Comparison of ENCODE assay signal across 27 cellular contexts in genomic region chr9:134884492-134884891, GRCh38. TPM values are rescaled to one million over a fixed set of nuclear protein-coding genes. Genes with fewer than 3 reads are reported as not detected.
A peak's percentile ranks its signal among the peaks of the same experiment; 100 is the strongest.
DNase-seq lines count a peak whose midpoint lies in the region; ATAC-seq, FAIRE-seq and TF ChIP-seq lines count a peak whose summit lies in the region.
"Had no signal": no experiment of that assay in that cellular context is flagged by ENCODE, and none has a peak within 500 bp of the region (broad histone marks: within the 10 kb centered on the region; RNA-seq: fewer than 3 reads in every experiment).

No MANE protein-coding gene starts in this region.

- no peaks in the 10 kb centered on the region for H3K27me3 ChIP-seq in H1 (replicated peaks in 1 of 4; ENCODE audit: control insufficient read depth in 3 of 4, extremely low read depth in 1 of 4, insufficient read depth in 3 of 4, low read length in 3 of 4)
- H3K27me3 ChIP-seq: BE2C had no signal

- no peak for TF ChIP-seq RAD21 in H1 (IDR thresholded peaks at IDR 0.05 in 1 of 2, conservative IDR thresholded peaks at IDR 0.05 in 1 of 2; ENCODE audit: low read depth in 2 of 2, low read length in 2 of 2)

- H2BK12ac ChIP-seq in H1 (ENCODE audit: low read depth, low read length): no peak overlapping the region

- no peak overlapping the region for H2BK120ac ChIP-seq in H1 (replicated peaks; ENCODE audit: low read depth, low read length)

- no peak overlapping the region for H3K27ac ChIP-seq in H1 (ENCODE audit: low read depth, low read length)
- H3K27ac ChIP-seq: A549; BLaER1 treated with 17β-estradiol and CSF1 and Interleukin-3, amounts not matched to agents 10 nM and 100 nM had no signal

- H3K4me3 Mint-ChIP-seq in activated CD8-positive, alpha-beta memory T cell treated with anti-CD3 and anti-CD28 coated beads, Interleukin-2, amount 10 ng/mL, durations not matched to agents 7 days and 5 days: no peak overlapping the region
- H3K4me3 Mint-ChIP-seq in osteocyte (ENCODE audit: unreplicated experiment): no peak overlapping the region
- H3K4me3 Mint-ChIP-seq: CD14-positive monocyte; CD4-positive, alpha-beta T cell; CD8-positive, alpha-beta memory T cell; GM23338; HFFc6 had no signal

- peaks cover 2% of the 10 kb centered on the region for H3K27me3 Mint-ChIP-seq in activated CD8-positive, alpha-beta memory T cell treated with anti-CD3 and anti-CD28 coated beads, Interleukin-2, amount 10 ng/mL, durations not matched to agents 7 days and 5 days
- H3K27me3 Mint-ChIP-seq in osteocyte (ENCODE audit: unreplicated experiment): peaks cover 32% of the 10 kb centered on the region

- no peaks in the 10 kb centered on the region for H3K36me3 ChIP-seq in H1 (ENCODE audit: control insufficient read depth in 2 of 4, insufficient read depth in 4 of 4, low read length in 3 of 4)
- H3K36me3 ChIP-seq: BE2C; BLaER1 treated with 17β-estradiol and CSF1 and Interleukin-3, amounts not matched to agents 10 nM and 100 nM; HAP-1 had no signal

- H3K9me3 ChIP-seq in H1 (ENCODE audit: insufficient read depth in 2 of 2, low read depth in 1 of 2, low read length in 1 of 2): no peaks in the 10 kb centered on the region
- H3K9me3 ChIP-seq: A549; BE2C; BLaER1 treated with 17β-estradiol and CSF1 and Interleukin-3, amounts not matched to agents 10 nM and 100 nM; HAP-1 had no signal

- H3K4me1 ChIP-seq in H1 (replicated peaks in 1 of 4; ENCODE audit: control insufficient read depth in 3 of 4, insufficient read depth in 4 of 4, low read length in 3 of 4): no peaks in the 10 kb centered on the region
- H3K4me1 ChIP-seq: A549, BE2C, HAP-1 had no signal

- H4K91ac ChIP-seq in H1 (replicated peaks; ENCODE audit: insufficient read length, low read length): no peak overlapping the region

- no peak overlapping the region for H3K23ac ChIP-seq in H1 (ENCODE audit: insufficient read length)

- H3K79me1 ChIP-seq in H1 (ENCODE audit: low read depth, low read length): no peaks in the 10 kb centered on the region

- CTCF ChIA-PET in activated CD8-positive, alpha-beta memory T cell treated with anti-CD3 and anti-CD28 coated beads, Interleukin-2, amount 10 ng/mL, durations not matched to agents 7 days and 5 days (lab: Charles Lee): no interaction called here
- CTCF ChIA-PET in H1 (lab: Charles Lee; ENCODE audit: partially characterized antibody): no interaction called here

- ATAC-seq in activated CD8-positive, alpha-beta memory T cell treated with anti-CD3 and anti-CD28 coated beads, Interleukin-2, amount 10 ng/mL, durations not matched to agents 7 days and 5 days: no peak
- no peak for ATAC-seq in GM21576 (IDR thresholded peaks at IDR 0.05; ENCODE audit: unreplicated experiment)
- ATAC-seq: A549, GM12878, GM23338 had no signal

- H3K56ac ChIP-seq in H1 (replicated peaks; ENCODE audit: insufficient read length, low read depth, low read length): no peak overlapping the region

- POLR2A ChIA-PET in H1 (lab: Charles Lee; ENCODE audit: partially characterized antibody): no interaction called here

- TF ChIP-seq CTCF in H1 (IDR thresholded peaks at IDR 0.05; ENCODE audit: control extremely low read depth in 1 of 3, insufficient read depth in 1 of 3, low read depth in 1 of 3, low read length in 3 of 3): no peak
- no peak for TF ChIP-seq CTCF in osteocyte (IDR thresholded peaks at IDR 0.05)

- H3K36me3 Mint-ChIP-seq in activated CD8-positive, alpha-beta memory T cell treated with anti-CD3 and anti-CD28 coated beads, Interleukin-2, amount 10 ng/mL, durations not matched to agents 7 days and 5 days: no peaks in the 10 kb centered on the region
- H3K36me3 Mint-ChIP-seq in osteocyte (ENCODE audit: unreplicated experiment): no peaks in the 10 kb centered on the region
- H3K36me3 Mint-ChIP-seq: CD14-positive monocyte; CD8-positive, alpha-beta memory T cell had no signal

- TF ChIP-seq EP300 in H1 (IDR thresholded peaks at IDR 0.05; ENCODE audit: borderline replicate concordance in 1 of 2, low read depth in 2 of 2, low read length in 2 of 2): no peak

- no peak overlapping the region for H3K9ac ChIP-seq in H1 (replicated peaks in 1 of 4; ENCODE audit: extremely low read depth in 1 of 4, low read depth in 3 of 4, low read length in 3 of 4)
- H3K9ac ChIP-seq: BLaER1 treated with 17β-estradiol and CSF1 and Interleukin-3, amounts not matched to agents 10 nM and 100 nM had no signal

- no peak overlapping the region for H4K5ac ChIP-seq in H1 (ENCODE audit: insufficient read length, low read depth, low read length)

- no peak overlapping the region for H2BK20ac ChIP-seq in H1 (ENCODE audit: low read length)

- DNase-seq in activated CD8-positive, alpha-beta memory T cell treated with anti-CD3 and anti-CD28 coated beads, Interleukin-2, amount 10 ng/mL, durations not matched to agents 7 days and 5 days: peak; percentile 29
- no peak for DNase-seq in activated CD8-positive, alpha-beta memory T cell treated with anti-CD3 and anti-CD28 coated beads for 24 hours
- no peak for DNase-seq in H1 (ENCODE audit: low read depth in 1 of 2, low spot score in 2 of 2)
- DNase-seq in mesenteric fat pad (ENCODE audit: low spot score): peak; percentile 67
- peak; percentile 59 for DNase-seq in osteocyte (ENCODE audit: extremely low spot score, unreplicated experiment)
- DNase-seq in HTR-8/SVneo (ENCODE audit: insufficient read length, low spot score): no peak
- DNase-seq: 8988T; ACHN; AML-193; BE2C; CD4-positive, alpha-beta T cell; CD8-positive, alpha-beta memory T cell; DMS 273 treated with DMSO at 0.1 percent for 48 hours; DMS79; EL; GDM1; HFFc6 had no signal

- no peak overlapping the region for H3K18ac ChIP-seq in H1 (ENCODE audit: extremely low read depth, low read length)

- no peak overlapping the region for H3K4ac ChIP-seq in H1 (replicated peaks; ENCODE audit: insufficient read length, low read depth, low read length)

- no peaks in the 10 kb centered on the region; the same call in 1 of the 2 replicates for H3K23me2 ChIP-seq in H1 (ENCODE audit: low read depth, low read length)

- no peak overlapping the region for H2BK5ac ChIP-seq in H1 (ENCODE audit: low read depth, low read length)

- no peak overlapping the region for H2AFZ ChIP-seq in H1 (ENCODE audit: low read length)
- H2AFZ ChIP-seq: GM23338 had no signal

- no peaks in the 10 kb centered on the region for H3K9me3 Mint-ChIP-seq in activated CD8-positive, alpha-beta memory T cell treated with anti-CD3 and anti-CD28 coated beads, Interleukin-2, amount 10 ng/mL, durations not matched to agents 7 days and 5 days (ENCODE audit: low read depth)
- no peaks in the 10 kb centered on the region for H3K9me3 Mint-ChIP-seq in osteocyte (ENCODE audit: unreplicated experiment)
- H3K9me3 Mint-ChIP-seq: CD4-positive, alpha-beta T cell; CD8-positive, alpha-beta memory T cell; GM23338; HFFc6 had no signal

- H4K20me1 ChIP-seq in H1 (replicated peaks in 1 of 2; ENCODE audit: control insufficient read depth in 1 of 2, insufficient read depth in 2 of 2, low read length in 2 of 2): no peaks in the 10 kb centered on the region

- H2AK5ac ChIP-seq in H1 (ENCODE audit: low read depth, low read length): no peak overlapping the region

- WGBS in H1 (ENCODE audit: extremely low coverage in 1 of 2, insufficient coverage in 1 of 2, insufficient read length in 1 of 2, insufficient replicate concordance in 2 of 2, low coverage in 1 of 2, low lambda C conversion rate in 2 of 2, missing lambda C conversion rate in 1 of 2), 2 experiments: 94% methylated on average over 8 of the region's 8 CpGs; no CpG with 5 or more reads in 1 of the 2 experiments

- no peak overlapping the region for H3K4me3 ChIP-seq in H1 (ENCODE audit: extremely low read depth in 1 of 4, insufficient read depth in 2 of 4, low read depth in 3 of 4, low read length in 4 of 4)
- H3K4me3 ChIP-seq: A549; BLaER1 treated with 17β-estradiol and CSF1 and Interleukin-3, amounts not matched to agents 10 nM and 100 nM; GM12878; GM23338; HAP-1 had no signal

- no peak overlapping the region for H3K4me2 ChIP-seq in H1 (ENCODE audit: insufficient read depth in 1 of 2, low read depth in 2 of 2, low read length in 2 of 2)
- H3K4me2 ChIP-seq: A549; BLaER1 treated with 17β-estradiol and CSF1 and Interleukin-3, amounts not matched to agents 10 nM and 100 nM; GM23338 had no signal

- H4K8ac ChIP-seq in H1 (ENCODE audit: extremely low read depth, insufficient read depth, low read length): peak overlapping the region; percentile 39; the same call in 1 of the 2 replicates

- FAIRE-seq in H1 (lab: Jason Lieb, UNC) (no peak), HTR-8/SVneo (lab: Jason Lieb, UNC) (no peak)
- FAIRE-seq: A549, D721Med, GM12878, GM19239, H54 had no signal

- no peak overlapping the region for H3K14ac ChIP-seq in H1 (ENCODE audit: insufficient read length)

- no peak for TF ChIP-seq POLR2A in H1 (IDR thresholded peaks at IDR 0.05; ENCODE audit: control extremely low read depth in 1 of 2, low read depth in 2 of 2, low read length in 2 of 2)

- no peak overlapping the region for H3K27ac Mint-ChIP-seq in activated CD8-positive, alpha-beta memory T cell treated with anti-CD3 and anti-CD28 coated beads, Interleukin-2, amount 10 ng/mL, durations not matched to agents 7 days and 5 days
- no peak overlapping the region for H3K27ac Mint-ChIP-seq in osteocyte (ENCODE audit: unreplicated experiment)
- H3K27ac Mint-ChIP-seq: CD14-positive monocyte; CD4-positive, alpha-beta T cell; CD8-positive, alpha-beta memory T cell; GM23338; HFFc6 had no signal

- H2BK15ac ChIP-seq in H1 (ENCODE audit: low read length): no peak overlapping the region

- H3K79me2 ChIP-seq in H1 (ENCODE audit: control insufficient read depth in 1 of 2, insufficient read depth in 2 of 2, low read length in 2 of 2): no peaks in the 10 kb centered on the region

- H3K4me1 Mint-ChIP-seq in activated CD8-positive, alpha-beta memory T cell treated with anti-CD3 and anti-CD28 coated beads, Interleukin-2, amount 10 ng/mL, durations not matched to agents 7 days and 5 days: no peaks in the 10 kb centered on the region
- no peaks in the 10 kb centered on the region for H3K4me1 Mint-ChIP-seq in osteocyte (ENCODE audit: unreplicated experiment)
- H3K4me1 Mint-ChIP-seq: CD8-positive, alpha-beta memory T cell; GM23338 had no signal

RNA-seq across cellular contexts. Expression of gene FCN2, which starts 3.9 kb away (rescaled TPM):
- not detected for total RNA-seq in activated CD8-positive, alpha-beta memory T cell treated with anti-CD3 and anti-CD28 coated beads, Interleukin-2, amount 10 ng/mL, durations not matched to agents 7 days and 5 days
- not detected in 2 replicates for total RNA-seq in H1 (2021; fragmentation: NEBNext Ultra II Directional; extraction: Animal tissue kit (Norgen Biotek cat#: 25700))
- not detected in 2 replicates for polyA plus RNA-seq in H1 (2011; rRNA removed)
- polyA plus RNA-seq in H1 (2011; cell fraction: cytosol; rRNA removed): not detected
- polyA plus RNA-seq in H1 (2011; cell fraction: nucleus; rRNA removed): not detected
- not detected in 4 replicates for polyA plus RNA-seq in H1 (2012, experiment 1 of 2)
- not detected for polyA plus RNA-seq in H1 (2012, experiment 2 of 2)
- polyA plus RNA-seq in H1 (2013, experiment 1 of 2): not detected
- not detected for polyA plus RNA-seq in H1 (2013, experiment 2 of 2)
- polyA minus RNA-seq in H1 (2011; rRNA and poly(A)+ RNA removed): not detected in 2 replicates
- not detected for polyA minus RNA-seq in H1 (2011; cell fraction: cytosol; rRNA and poly(A)+ RNA removed)
- not detected for polyA minus RNA-seq in H1 (2011; cell fraction: nucleus; rRNA and poly(A)+ RNA removed)
- total RNA-seq in mesenteric fat pad (1.2 TPM), osteocyte (not detected in 2 replicates)
- total RNA-seq: CD4-positive, alpha-beta T cell; CD8-positive, alpha-beta memory T cell; GM12878; GM23338; HFFc6 had no signal
- polyA plus RNA-seq: A549; CD14-positive monocyte; CD8-positive, alpha-beta memory T cell; GM12878; GM23338 had no signal

RNA-seq across cellular contexts. Expression of gene FCN1, which starts 33.2 kb away (rescaled TPM):
- not detected for total RNA-seq in activated CD8-positive, alpha-beta memory T cell treated with anti-CD3 and anti-CD28 coated beads, Interleukin-2, amount 10 ng/mL, durations not matched to agents 7 days and 5 days
- total RNA-seq in H1 (2021; fragmentation: NEBNext Ultra II Directional; extraction: Animal tissue kit (Norgen Biotek cat#: 25700)): not detected in 2 replicates
- polyA plus RNA-seq in H1 (2011; rRNA removed): not detected in 2 replicates
- polyA plus RNA-seq in H1 (2011; cell fraction: cytosol; rRNA removed): not detected
- polyA plus RNA-seq in H1 (2011; cell fraction: nucleus; rRNA removed): not detected
- not detected in 4 replicates for polyA plus RNA-seq in H1 (2012, experiment 1 of 2)
- polyA plus RNA-seq in H1 (2012, experiment 2 of 2): not detected
- not detected for polyA plus RNA-seq in H1 (2013, experiment 1 of 2)
- not detected for polyA plus RNA-seq in H1 (2013, experiment 2 of 2)
- polyA minus RNA-seq in H1 (2011; rRNA and poly(A)+ RNA removed): not detected in 2 replicates
- not detected for polyA minus RNA-seq in H1 (2011; cell fraction: cytosol; rRNA and poly(A)+ RNA removed)
- not detected for polyA minus RNA-seq in H1 (2011; cell fraction: nucleus; rRNA and poly(A)+ RNA removed)
- total RNA-seq in mesenteric fat pad (27.9 TPM), osteocyte (not detected in 2 replicates)
- total RNA-seq: GM23338, HFFc6 had no signal
- polyA plus RNA-seq: A549; CD8-positive, alpha-beta memory T cell; GM12878; GM23338 had no signal

Comparison
In these comparisons a context has a peak if more than half of its experiments do, and no peak if none do; other contexts are left out.
1. DNase-seq: peak in activated CD8-positive, alpha-beta memory T cell treated with anti-CD3 and anti-CD28 coated beads, Interleukin-2, amount 10 ng/mL, durations not matched to agents 7 days and 5 days (single experiment), mesenteric fat pad (single experiment) and osteocyte (single experiment); none in activated CD8-positive, alpha-beta memory T cell treated with anti-CD3 and anti-CD28 coated beads for 24 hours (single experiment), H1 (0 of 2) and HTR-8/SVneo (single experiment).
2. RNA of gene FCN1, which starts 33.2 kb away (total RNA-seq): 27.9 TPM in mesenteric fat pad (single experiment); not detected in activated CD8-positive, alpha-beta memory T cell treated with anti-CD3 and anti-CD28 coated beads, Interleukin-2, amount 10 ng/mL, durations not matched to agents 7 days and 5 days, not detected in H1 and not detected in osteocyte; every median in the first group is over 10 times any median in the second.